In the genomic region with DNA sequence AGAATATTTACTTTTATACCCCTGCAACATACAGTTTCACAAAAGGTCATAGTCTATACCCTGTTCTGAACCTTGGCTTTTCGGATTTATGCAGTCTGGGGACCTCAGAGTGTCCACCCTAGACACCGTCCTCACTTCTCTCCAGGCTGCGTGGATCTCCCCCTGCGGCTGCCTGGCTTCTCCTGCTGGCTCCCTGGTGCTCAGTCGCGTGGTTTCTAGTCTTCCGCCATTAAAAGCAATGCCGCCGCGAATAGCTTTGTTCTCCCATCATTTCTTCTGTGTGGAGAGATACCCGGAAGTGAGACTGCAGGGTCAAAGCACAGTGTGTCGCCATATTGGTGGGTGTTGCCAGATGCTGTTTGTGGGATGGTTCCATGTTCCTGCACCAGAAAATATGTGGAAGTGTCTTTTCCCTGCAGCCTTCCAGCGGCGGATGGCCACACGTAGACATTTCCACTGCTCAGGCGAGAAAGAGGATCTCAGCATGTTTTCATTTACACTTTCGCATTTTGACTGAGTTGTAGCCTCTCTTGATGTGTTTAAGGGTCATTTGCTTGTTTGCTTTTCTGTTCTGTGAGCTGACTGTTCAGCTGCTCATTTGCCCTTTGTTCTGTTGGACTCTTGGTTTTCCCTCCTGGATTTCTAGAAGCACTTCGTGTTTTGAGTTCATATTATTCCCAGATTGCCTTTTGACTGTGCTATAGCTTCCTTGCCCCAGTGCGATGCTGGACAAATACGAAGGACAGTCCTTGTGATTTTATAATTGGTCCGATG, we compare ENCODE assay signal across 1 cellular context.
TF ChIP-seq lines count a peak whose summit lies in the region.

No MANE protein-coding gene starts in this region.

TF ChIP-seq in HepG2, 621 proteins besides CTCF, POLR2A, EP300 and RAD21 (continued from another document and continues in another):
- TF ChIP-seq, protein P1, sequence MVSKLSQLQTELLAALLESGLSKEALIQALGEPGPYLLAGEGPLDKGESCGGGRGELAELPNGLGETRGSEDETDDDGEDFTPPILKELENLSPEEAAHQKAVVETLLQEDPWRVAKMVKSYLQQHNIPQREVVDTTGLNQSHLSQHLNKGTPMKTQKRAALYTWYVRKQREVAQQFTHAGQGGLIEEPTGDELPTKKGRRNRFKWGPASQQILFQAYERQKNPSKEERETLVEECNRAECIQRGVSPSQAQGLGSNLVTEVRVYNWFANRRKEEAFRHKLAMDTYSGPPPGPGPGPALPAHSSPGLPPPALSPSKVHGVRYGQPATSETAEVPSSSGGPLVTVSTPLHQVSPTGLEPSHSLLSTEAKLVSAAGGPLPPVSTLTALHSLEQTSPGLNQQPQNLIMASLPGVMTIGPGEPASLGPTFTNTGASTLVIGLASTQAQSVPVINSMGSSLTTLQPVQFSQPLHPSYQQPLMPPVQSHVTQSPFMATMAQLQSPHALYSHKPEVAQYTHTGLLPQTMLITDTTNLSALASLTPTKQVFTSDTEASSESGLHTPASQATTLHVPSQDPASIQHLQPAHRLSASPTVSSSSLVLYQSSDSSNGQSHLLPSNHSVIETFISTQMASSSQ (IDR thresholded peaks at IDR 0.05; ENCODE audit: low read depth), result 0 out of 2 replicates have a peak, but pooled peaks have one; percentile 24
- TF ChIP-seq, protein P1 (CRISPR knock-in tag; IDR thresholded peaks at IDR 0.05; ENCODE audit: borderline replicate concordance), result no peak
- TF ChIP-seq ZNF570 (CRISPR knock-in tag; IDR thresholded peaks at IDR 0.05; ENCODE audit: borderline replicate concordance), result no peak
- no peak for TF ChIP-seq GTF3A (CRISPR knock-in tag; conservative IDR thresholded peaks at IDR 0.05)
- TF ChIP-seq ZNF337 (CRISPR knock-in tag; IDR thresholded peaks at IDR 0.05; ENCODE audit: borderline replicate concordance, low read depth), result peak; percentile 95
- TF ChIP-seq, protein P2, sequence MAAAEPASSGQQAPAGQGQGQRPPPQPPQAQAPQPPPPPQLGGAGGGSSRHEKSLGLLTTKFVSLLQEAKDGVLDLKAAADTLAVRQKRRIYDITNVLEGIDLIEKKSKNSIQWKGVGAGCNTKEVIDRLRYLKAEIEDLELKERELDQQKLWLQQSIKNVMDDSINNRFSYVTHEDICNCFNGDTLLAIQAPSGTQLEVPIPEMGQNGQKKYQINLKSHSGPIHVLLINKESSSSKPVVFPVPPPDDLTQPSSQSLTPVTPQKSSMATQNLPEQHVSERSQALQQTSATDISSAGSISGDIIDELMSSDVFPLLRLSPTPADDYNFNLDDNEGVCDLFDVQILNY (CRISPR knock-in tag; conservative IDR thresholded peaks at IDR 0.05), result peak; percentile 20; the same call in 1 of the 2 replicates
- 0 out of 2 replicates have a peak, but pooled peaks have one; percentile 5 for TF ChIP-seq HMG20B (CRISPR knock-in tag; conservative IDR thresholded peaks at IDR 0.05)
- TF ChIP-seq, protein P3, sequence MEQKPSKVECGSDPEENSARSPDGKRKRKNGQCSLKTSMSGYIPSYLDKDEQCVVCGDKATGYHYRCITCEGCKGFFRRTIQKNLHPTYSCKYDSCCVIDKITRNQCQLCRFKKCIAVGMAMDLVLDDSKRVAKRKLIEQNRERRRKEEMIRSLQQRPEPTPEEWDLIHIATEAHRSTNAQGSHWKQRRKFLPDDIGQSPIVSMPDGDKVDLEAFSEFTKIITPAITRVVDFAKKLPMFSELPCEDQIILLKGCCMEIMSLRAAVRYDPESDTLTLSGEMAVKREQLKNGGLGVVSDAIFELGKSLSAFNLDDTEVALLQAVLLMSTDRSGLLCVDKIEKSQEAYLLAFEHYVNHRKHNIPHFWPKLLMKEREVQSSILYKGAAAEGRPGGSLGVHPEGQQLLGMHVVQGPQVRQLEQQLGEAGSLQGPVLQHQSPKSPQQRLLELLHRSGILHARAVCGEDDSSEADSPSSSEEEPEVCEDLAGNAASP (CRISPR knock-in tag; IDR thresholded peaks at IDR 0.05; ENCODE audit: borderline replicate concordance), result peak; percentile 43; the same call in 1 of the 2 replicates
- TF ChIP-seq ZNF331 (CRISPR knock-in tag; IDR thresholded peaks at IDR 0.05), result peak; percentile 85
- no peak for TF ChIP-seq FOXM1 (CRISPR knock-in tag; IDR thresholded peaks at IDR 0.05)
- TF ChIP-seq ZNF296 (CRISPR knock-in tag; conservative IDR thresholded peaks at IDR 0.05), result no peak
- 0 out of 2 replicates have a peak, but pooled peaks have one; percentile 6 for TF ChIP-seq ZNF329 (CRISPR knock-in tag; IDR thresholded peaks at IDR 0.05; ENCODE audit: low read depth)
- peak; percentile 68; the same call in 1 of the 2 replicates for TF ChIP-seq ZMYM3 (CRISPR knock-in tag; IDR thresholded peaks at IDR 0.05)
- TF ChIP-seq MTA3 (CRISPR knock-in tag; IDR thresholded peaks at IDR 0.05), result no peak
- TF ChIP-seq KLF9 (CRISPR knock-in tag; IDR thresholded peaks at IDR 0.05; ENCODE audit: low read depth), result no peak
- no peak for TF ChIP-seq SP140L (CRISPR knock-in tag; IDR thresholded peaks at IDR 0.05; ENCODE audit: borderline replicate concordance)
- TF ChIP-seq, protein P4, sequence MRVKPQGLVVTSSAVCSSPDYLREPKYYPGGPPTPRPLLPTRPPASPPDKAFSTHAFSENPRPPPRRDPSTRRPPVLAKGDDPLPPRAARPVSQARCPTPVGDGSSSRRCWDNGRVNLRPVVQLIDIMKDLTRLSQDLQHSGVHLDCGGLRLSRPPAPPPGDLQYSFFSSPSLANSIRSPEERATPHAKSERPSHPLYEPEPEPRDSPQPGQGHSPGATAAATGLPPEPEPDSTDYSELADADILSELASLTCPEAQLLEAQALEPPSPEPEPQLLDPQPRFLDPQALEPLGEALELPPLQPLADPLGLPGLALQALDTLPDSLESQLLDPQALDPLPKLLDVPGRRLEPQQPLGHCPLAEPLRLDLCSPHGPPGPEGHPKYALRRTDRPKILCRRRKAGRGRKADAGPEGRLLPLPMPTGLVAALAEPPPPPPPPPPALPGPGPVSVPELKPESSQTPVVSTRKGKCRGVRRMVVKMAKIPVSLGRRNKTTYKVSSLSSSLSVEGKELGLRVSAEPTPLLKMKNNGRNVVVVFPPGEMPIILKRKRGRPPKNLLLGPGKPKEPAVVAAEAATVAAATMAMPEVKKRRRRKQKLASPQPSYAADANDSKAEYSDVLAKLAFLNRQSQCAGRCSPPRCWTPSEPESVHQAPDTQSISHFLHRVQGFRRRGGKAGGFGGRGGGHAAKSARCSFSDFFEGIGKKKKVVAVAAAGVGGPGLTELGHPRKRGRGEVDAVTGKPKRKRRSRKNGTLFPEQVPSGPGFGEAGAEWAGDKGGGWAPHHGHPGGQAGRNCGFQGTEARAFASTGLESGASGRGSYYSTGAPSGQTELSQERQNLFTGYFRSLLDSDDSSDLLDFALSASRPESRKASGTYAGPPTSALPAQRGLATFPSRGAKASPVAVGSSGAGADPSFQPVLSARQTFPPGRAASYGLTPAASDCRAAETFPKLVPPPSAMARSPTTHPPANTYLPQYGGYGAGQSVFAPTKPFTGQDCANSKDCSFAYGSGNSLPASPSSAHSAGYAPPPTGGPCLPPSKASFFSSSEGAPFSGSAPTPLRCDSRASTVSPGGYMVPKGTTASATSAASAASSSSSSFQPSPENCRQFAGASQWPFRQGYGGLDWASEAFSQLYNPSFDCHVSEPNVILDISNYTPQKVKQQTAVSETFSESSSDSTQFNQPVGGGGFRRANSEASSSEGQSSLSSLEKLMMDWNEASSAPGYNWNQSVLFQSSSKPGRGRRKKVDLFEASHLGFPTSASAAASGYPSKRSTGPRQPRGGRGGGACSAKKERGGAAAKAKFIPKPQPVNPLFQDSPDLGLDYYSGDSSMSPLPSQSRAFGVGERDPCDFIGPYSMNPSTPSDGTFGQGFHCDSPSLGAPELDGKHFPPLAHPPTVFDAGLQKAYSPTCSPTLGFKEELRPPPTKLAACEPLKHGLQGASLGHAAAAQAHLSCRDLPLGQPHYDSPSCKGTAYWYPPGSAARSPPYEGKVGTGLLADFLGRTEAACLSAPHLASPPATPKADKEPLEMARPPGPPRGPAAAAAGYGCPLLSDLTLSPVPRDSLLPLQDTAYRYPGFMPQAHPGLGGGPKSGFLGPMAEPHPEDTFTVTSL (CRISPR knock-in tag; IDR thresholded peaks at IDR 0.05; ENCODE audit: borderline replicate concordance), result peak; percentile 77
- TF ChIP-seq, protein P5, sequence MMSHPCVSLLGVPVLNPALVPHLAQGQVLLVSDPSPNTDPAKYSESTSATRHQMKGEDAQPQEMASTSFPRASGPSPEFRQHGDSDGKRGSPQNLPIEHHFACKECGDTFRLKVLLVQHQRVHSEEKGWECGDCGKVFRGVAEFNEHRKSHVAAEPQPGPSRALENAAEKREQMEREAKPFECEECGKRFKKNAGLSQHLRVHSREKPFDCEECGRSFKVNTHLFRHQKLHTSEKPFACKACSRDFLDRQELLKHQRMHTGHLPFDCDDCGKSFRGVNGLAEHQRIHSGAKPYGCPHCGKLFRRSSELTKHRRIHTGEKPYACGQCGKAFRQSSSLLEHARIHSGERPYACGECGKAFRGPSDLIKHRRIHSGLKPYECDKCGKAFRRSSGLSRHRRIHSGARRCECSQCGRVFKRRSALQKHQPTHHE (CRISPR knock-in tag; IDR thresholded peaks at IDR 0.05; ENCODE audit: borderline replicate concordance), result no peak
- TF ChIP-seq, protein P6, sequence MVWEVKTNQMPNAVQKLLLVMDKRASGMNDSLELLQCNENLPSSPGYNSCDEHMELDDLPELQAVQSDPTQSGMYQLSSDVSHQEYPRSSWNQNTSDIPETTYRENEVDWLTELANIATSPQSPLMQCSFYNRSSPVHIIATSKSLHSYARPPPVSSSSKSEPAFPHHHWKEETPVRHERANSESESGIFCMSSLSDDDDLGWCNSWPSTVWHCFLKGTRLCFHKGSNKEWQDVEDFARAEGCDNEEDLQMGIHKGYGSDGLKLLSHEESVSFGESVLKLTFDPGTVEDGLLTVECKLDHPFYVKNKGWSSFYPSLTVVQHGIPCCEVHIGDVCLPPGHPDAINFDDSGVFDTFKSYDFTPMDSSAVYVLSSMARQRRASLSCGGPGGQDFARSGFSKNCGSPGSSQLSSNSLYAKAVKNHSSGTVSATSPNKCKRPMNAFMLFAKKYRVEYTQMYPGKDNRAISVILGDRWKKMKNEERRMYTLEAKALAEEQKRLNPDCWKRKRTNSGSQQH (CRISPR knock-in tag; IDR thresholded peaks at IDR 0.05; ENCODE audit: low read depth), result peak; percentile 80
- TF ChIP-seq ZNF350 (CRISPR knock-in tag; IDR thresholded peaks at IDR 0.05; ENCODE audit: borderline replicate concordance, low read depth), result peak; percentile 47; the same call in 1 of the 2 replicates
- TF ChIP-seq, protein P7, sequence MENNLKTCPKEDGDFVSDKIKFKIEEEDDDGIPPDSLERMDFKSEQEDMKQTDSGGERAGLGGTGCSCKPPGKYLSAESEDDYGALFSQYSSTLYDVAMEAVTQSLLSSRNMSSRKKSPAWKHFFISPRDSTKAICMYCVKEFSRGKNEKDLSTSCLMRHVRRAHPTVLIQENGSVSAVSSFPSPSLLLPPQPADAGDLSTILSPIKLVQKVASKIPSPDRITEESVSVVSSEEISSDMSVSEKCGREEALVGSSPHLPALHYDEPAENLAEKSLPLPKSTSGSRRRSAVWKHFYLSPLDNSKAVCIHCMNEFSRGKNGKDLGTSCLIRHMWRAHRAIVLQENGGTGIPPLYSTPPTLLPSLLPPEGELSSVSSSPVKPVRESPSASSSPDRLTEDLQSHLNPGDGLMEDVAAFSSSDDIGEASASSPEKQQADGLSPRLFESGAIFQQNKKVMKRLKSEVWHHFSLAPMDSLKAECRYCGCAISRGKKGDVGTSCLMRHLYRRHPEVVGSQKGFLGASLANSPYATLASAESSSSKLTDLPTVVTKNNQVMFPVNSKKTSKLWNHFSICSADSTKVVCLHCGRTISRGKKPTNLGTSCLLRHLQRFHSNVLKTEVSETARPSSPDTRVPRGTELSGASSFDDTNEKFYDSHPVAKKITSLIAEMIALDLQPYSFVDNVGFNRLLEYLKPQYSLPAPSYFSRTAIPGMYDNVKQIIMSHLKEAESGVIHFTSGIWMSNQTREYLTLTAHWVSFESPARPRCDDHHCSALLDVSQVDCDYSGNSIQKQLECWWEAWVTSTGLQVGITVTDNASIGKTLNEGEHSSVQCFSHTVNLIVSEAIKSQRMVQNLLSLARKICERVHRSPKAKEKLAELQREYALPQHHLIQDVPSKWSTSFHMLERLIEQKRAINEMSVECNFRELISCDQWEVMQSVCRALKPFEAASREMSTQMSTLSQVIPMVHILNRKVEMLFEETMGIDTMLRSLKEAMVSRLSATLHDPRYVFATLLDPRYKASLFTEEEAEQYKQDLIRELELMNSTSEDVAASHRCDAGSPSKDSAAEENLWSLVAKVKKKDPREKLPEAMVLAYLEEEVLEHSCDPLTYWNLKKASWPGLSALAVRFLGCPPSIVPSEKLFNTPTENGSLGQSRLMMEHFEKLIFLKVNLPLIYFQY (CRISPR knock-in tag; IDR thresholded peaks at IDR 0.05; ENCODE audit: borderline replicate concordance), result peak; percentile 50; the same call in 1 of the 2 replicates
- TF ChIP-seq, protein P8, sequence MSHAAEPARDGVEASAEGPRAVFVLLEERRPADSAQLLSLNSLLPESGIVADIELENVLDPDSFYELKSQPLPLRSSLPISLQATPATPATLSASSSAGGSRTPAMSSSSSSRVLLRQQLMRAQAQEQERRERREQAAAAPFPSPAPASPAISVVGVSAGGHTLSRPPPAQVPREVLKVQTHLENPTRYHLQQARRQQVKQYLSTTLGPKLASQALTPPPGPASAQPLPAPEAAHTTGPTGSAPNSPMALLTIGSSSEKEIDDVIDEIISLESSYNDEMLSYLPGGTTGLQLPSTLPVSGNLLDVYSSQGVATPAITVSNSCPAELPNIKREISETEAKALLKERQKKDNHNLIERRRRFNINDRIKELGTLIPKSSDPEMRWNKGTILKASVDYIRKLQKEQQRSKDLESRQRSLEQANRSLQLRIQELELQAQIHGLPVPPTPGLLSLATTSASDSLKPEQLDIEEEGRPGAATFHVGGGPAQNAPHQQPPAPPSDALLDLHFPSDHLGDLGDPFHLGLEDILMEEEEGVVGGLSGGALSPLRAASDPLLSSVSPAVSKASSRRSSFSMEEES (CRISPR knock-in tag; IDR thresholded peaks at IDR 0.05), result no peak
- TF ChIP-seq ZNF777 (CRISPR knock-in tag; IDR thresholded peaks at IDR 0.05), result 0 out of 2 replicates have a peak, but pooled peaks have one; percentile 35
- no peak; the same call in 1 of the 2 replicates for TF ChIP-seq ZNF30 (CRISPR knock-in tag; IDR thresholded peaks at IDR 0.05)
- TF ChIP-seq CC2D1A (CRISPR knock-in tag; IDR thresholded peaks at IDR 0.05), result no peak
- peak; percentile 16 for TF ChIP-seq MAFF (IDR thresholded peaks at IDR 0.05; ENCODE audit: low read depth, low read length)
- TF ChIP-seq CREM (IDR thresholded peaks at IDR 0.05), result peak; percentile 62; the same call in 1 of the 2 replicates
- TF ChIP-seq CREM (CRISPR knock-in tag; IDR thresholded peaks at IDR 0.05), result no peak
- TF ChIP-seq BCL6 (CRISPR knock-in tag; IDR thresholded peaks at IDR 0.05), result peak; percentile 88
- TF ChIP-seq GATAD2A (CRISPR knock-in tag; IDR thresholded peaks at IDR 0.05), result peak; percentile 50
- TF ChIP-seq ZNF143 (CRISPR knock-in tag; IDR thresholded peaks at IDR 0.05), result 0 out of 2 replicates have a peak, but pooled peaks have one; percentile 29
- peak; percentile 83; the same call in 1 of the 2 replicates for TF ChIP-seq ZNF878 (CRISPR knock-in tag; IDR thresholded peaks at IDR 0.05)
- TF ChIP-seq ZKSCAN8 (CRISPR knock-in tag; IDR thresholded peaks at IDR 0.05; ENCODE audit: borderline replicate concordance), result peak; percentile 43; the same call in 1 of the 2 replicates
